In genomic region chr17:18246880-18247612, GRCh38 we compare ENCODE assay signal across 8 cellular contexts. TPM values are rescaled to one million over a fixed set of nuclear protein-coding genes. Genes with fewer than 3 reads are reported as not detected.
DNase-seq lines count a peak whose midpoint lies in the region; ATAC-seq and TF ChIP-seq lines count a peak whose summit lies in the region.

No MANE protein-coding gene starts in this region.

- H3K9me3 ChIP-seq in mammary epithelial cell (replicated peaks; ENCODE audit: insufficient read depth, low read length) (no peaks in the 10 kb centered on the region), transverse colon (no peaks in the 10 kb centered on the region)

- no TSS peak for BruUV-seq in mammary epithelial cell (replicated peaks; lab: Mats Ljungman, UMichigan)

- peak overlapping the region; percentile 63 for H2AFZ ChIP-seq in mammary epithelial cell (ENCODE audit: low read depth, low read length)

- TF ChIP-seq EP300 in transverse colon (IDR thresholded peaks at IDR 0.05; ENCODE audit: low read depth), result no peak

- H3K79me2 ChIP-seq in mammary epithelial cell (ENCODE audit: insufficient read depth, low read length), result peaks cover 5% of the 10 kb centered on the region

- TF ChIP-seq CTCF in mammary epithelial cell (conservative IDR thresholded peaks at IDR 0.05 in 1 of 2, IDR thresholded peaks at IDR 0.05 in 1 of 2; ENCODE audit: extremely low read depth in 1 of 2, insufficient read depth in 1 of 2, low read depth in 1 of 2, low read length in 2 of 2), result no peak
- no peak for TF ChIP-seq CTCF in transverse colon (IDR thresholded peaks at IDR 0.05)
- no peak for TF ChIP-seq CTCF in brain microvascular endothelial cell (IDR thresholded peaks at IDR 0.05; ENCODE audit: low read depth, low read length, missing control alignments)

- DNase-seq in activated CD4-positive, alpha-beta T cell treated with anti-CD3 and anti-CD28 coated beads for 48 hours, result peak; percentile 78
- no peak for DNase-seq in activated CD4-positive, alpha-beta T cell treated with anti-CD3 and anti-CD28 coated beads, Interleukin-2, amount 50 U/mL, for 1 hour
- peak; percentile 77 for DNase-seq in NCI-H526 treated with DMSO at 0.1 percent for 48 hours (lab: John Stamatoyannopoulos, UW)
- DNase-seq in mammary epithelial cell, result peak; percentile 86
- DNase-seq in left colon, result peak; percentile 90 to 96
- DNase-seq in transverse colon, result peak; percentile 93
- no peak for DNase-seq in brain microvascular endothelial cell

- H4K20me1 ChIP-seq in mammary epithelial cell (ENCODE audit: insufficient read depth, low read length), result peaks cover 3% of the 10 kb centered on the region

- intact Hi-C loops in mammary epithelial cell (cut with micrococcal nuclease), result loop anchor here (1.0 kb wide), 1 partner anchor 11 kb away; no protein-coding TSS in a partner anchor
- intact Hi-C loops in left colon (cut with DNase I, micrococcal nuclease), result no loop called here
- intact Hi-C loops in transverse colon (cut with DNase I; ENCODE audit: low total_unique reads), result no loop called here

- peaks cover 22% of the 10 kb centered on the region for H3K36me3 ChIP-seq in mammary epithelial cell (ENCODE audit: insufficient read depth, low read length)
- peaks cover 0 to 33% (median 15%) of the 10 kb centered on the region in 4 donors for H3K36me3 ChIP-seq in transverse colon
- peaks cover 83% of the 10 kb centered on the region for H3K36me3 ChIP-seq in brain microvascular endothelial cell (replicated peaks)

- dilution Hi-C loops in mammary epithelial cell (cut with HindIII; ENCODE audit: low sequenced_read_pairs), result no loop called here

- peak; percentile 44 for TF ChIP-seq POLR2A in transverse colon (IDR thresholded peaks at IDR 0.05)

- peaks cover 17% of the 10 kb centered on the region for H3K4me1 ChIP-seq in mammary epithelial cell (ENCODE audit: insufficient read depth, low read length)
- H3K4me1 ChIP-seq in transverse colon, result peaks cover 0 to 19% (median 4%) of the 10 kb centered on the region in 4 donors

- ATAC-seq in left colon, result peak; percentile 88
- no peak for ATAC-seq in HG03432 (IDR thresholded peaks at IDR 0.05; ENCODE audit: unreplicated experiment)

- 6% methylated on average over 19 of the region's 46 CpGs for WGBS in mammary epithelial cell (ENCODE audit: low coverage, missing lambda C conversion rate)
- WGBS in transverse colon (ENCODE audit: low coverage in 1 of 2), 2 donors, result 46% methylated on average over 44 of the region's 46 CpGs; no CpG with 5 or more reads in 1 of the 2 donors

- H3K27ac ChIP-seq in mammary epithelial cell (ENCODE audit: insufficient read depth, low read depth, low read length) (no peak overlapping the region), transverse colon (peak overlapping the region; percentile 55 to 77 (median 60)), brain microvascular endothelial cell (no peak overlapping the region)

- CTCF ChIA-PET in mammary epithelial cell (lab: Charles Lee; ENCODE audit: low non-redundant PET), result no interaction called here

- H3K27me3 ChIP-seq in mammary epithelial cell (ENCODE audit: insufficient read depth, low read length) (no peaks in the 10 kb centered on the region), transverse colon (no peaks in the 10 kb centered on the region), brain microvascular endothelial cell (replicated peaks) (no peaks in the 10 kb centered on the region)

- H3K4me2 ChIP-seq in mammary epithelial cell (ENCODE audit: insufficient read depth, low read depth, low read length), result peak overlapping the region; percentile 65

- H3K9ac ChIP-seq in mammary epithelial cell (ENCODE audit: insufficient read depth, low read length), result no peak overlapping the region

- H3K4me3 ChIP-seq in mammary epithelial cell (replicated peaks in 1 of 3; ENCODE audit: insufficient read depth in 1 of 3, low read depth in 2 of 3, low read length in 3 of 3) (peak overlapping the region in 1 of 3 experiments; percentile 24), transverse colon (peak overlapping the region in 2 of 4 donors; percentile 6 to 21), brain microvascular endothelial cell (ENCODE audit: low read depth, low read length) (no peak overlapping the region)

- in situ Hi-C loops in mammary epithelial cell (cut with MboI; ENCODE audit: low sequenced_read_pairs in 2 of 2), result no loop called here
- in situ Hi-C loops in transverse colon (cut with MboI; ENCODE audit: low pct_ligation_motif_present in 1 of 4, low pct_unique_long_range_greater_than_20kb in 1 of 4, low sequenced_read_pairs in 3 of 4), result no loop called here
- in situ Hi-C loops in brain microvascular endothelial cell (cut with HindIII; ENCODE audit: low pct_ligation_motif_present, low sequenced_read_pairs), result no loop called here

RNA-seq across cellular contexts. Expression of gene FLII, which starts 11.5 kb away (rescaled TPM):
- total RNA-seq in mammary epithelial cell (100 to 1,000 TPM; 301 to 439 TPM), left colon (100 to 1,000 TPM; 276 to 285 TPM), transverse colon (100 to 1,000 TPM; 365 to 919 (median 428) TPM)
- polyA plus RNA-seq in mammary epithelial cell, result 412 TPM
- 417 TPM for polyA minus RNA-seq in mammary epithelial cell

RNA-seq across cellular contexts. Expression of gene MIEF2, which starts 13.4 kb away (rescaled TPM):
- total RNA-seq in mammary epithelial cell, result 10 to 100 TPM; 11.9 to 56.3 TPM
- polyA plus RNA-seq in mammary epithelial cell, result 7.7 TPM
- 27.9 TPM for polyA minus RNA-seq in mammary epithelial cell
- total RNA-seq in left colon, result 10 to 100 TPM; 13.8 to 18.3 TPM
- total RNA-seq in transverse colon, result 10 to 100 TPM in 3 of 4 donors, 1 to 10 TPM in 1; 7.4 to 48.0 (median 21.0) TPM

RNA-seq across cellular contexts. Expression of gene LLGL1, which starts 21.6 kb away (rescaled TPM):
- total RNA-seq in mammary epithelial cell (10 to 100 TPM; 35.2 to 50.0 TPM), left colon (1 to 10 TPM; 7.5 to 8.6 TPM), transverse colon (10 to 100 TPM; 11.1 to 18.0 (median 14.9) TPM)
- 37.6 TPM for polyA plus RNA-seq in mammary epithelial cell
- polyA minus RNA-seq in mammary epithelial cell, result 20.3 TPM

Comparison
In these comparisons a context has a peak if more than half of its experiments do, and no peak if none do; other contexts are left out.
1. DNase-seq: peak in activated CD4-positive, alpha-beta T cell treated with anti-CD3 and anti-CD28 coated beads for 48 hours (single experiment), NCI-H526 treated with DMSO at 0.1 percent for 48 hours (single experiment), mammary epithelial cell (single experiment), left colon (2 of 2) and transverse colon (single experiment); none in activated CD4-positive, alpha-beta T cell treated with anti-CD3 and anti-CD28 coated beads, Interleukin-2, amount 50 U/mL, for 1 hour (single experiment) and brain microvascular endothelial cell (single experiment).
2. H3K27ac ChIP-seq: peak in transverse colon (4 of 4); none in mammary epithelial cell (single experiment) and brain microvascular endothelial cell (single experiment).